In genomic region chr2:238738917-238739316, GRCh38 we compare ENCODE assay signal across 8 cellular contexts.
"Had no signal": no experiment of that assay in that cellular context is flagged by ENCODE, and none has a peak within 500 bp of the region (broad histone marks: within the 10 kb centered on the region; RNA-seq: fewer than 3 reads in every experiment).

No MANE protein-coding gene starts in this region.

- H3K4me2 ChIP-seq: KMS-11 had no signal

- H3K4me1 Mint-ChIP-seq: IgD-negative memory B cell had no signal

- DNase-seq: IMR-90, KBM-7, KG1 had no signal

- H3K4me3 Mint-ChIP-seq: IgD-negative memory B cell had no signal

- H3K36me3 Mint-ChIP-seq: IgD-negative memory B cell had no signal

- ATAC-seq: K562 had no signal

- H3K4me3 ChIP-seq: K562 had no signal

- H3K27ac ChIP-seq: HL-60, KMS-11 had no signal

- H3K27ac Mint-ChIP-seq: IgD-negative memory B cell had no signal

- H3K9ac ChIP-seq: KMS-11 had no signal

- FAIRE-seq: HTR-8/SVneo, K562 had no signal
